ENCODE assay signal across 8 cellular contexts in the genomic region with DNA sequence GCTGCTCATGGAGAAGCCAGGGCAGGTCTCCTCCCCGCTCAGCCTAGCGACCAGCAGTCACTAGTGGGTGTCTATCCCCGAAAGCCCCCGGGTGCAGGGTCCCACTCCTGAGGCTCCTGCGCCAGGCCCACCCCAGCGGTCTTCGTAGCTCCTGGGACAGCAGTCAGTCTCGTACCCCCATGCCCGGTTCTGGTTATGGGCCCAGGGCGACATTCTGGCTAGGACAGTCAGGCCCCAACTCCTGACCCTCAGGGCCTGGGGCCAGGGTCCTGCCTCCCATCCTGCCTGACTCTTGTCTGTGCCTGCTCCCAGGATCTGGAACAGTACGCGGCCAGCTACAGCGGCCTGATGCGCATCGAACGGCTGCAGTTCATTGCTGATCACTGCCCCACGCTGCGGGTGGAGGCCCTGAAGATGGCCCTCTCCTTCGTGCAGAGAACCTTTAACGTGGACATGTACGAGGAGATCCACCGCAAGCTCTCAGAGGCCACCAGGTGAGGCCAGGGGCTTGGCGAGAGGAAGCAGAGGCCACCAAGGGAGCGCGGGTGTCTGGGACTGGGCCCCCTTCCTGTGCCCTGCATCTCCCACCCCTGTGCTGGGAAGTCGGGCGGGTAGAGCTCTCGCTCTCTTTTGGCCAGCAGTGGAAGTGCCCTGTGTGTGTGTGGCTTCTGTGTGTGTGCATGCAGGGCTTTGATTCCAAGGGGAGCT. TPM values are rescaled to one million over a fixed set of nuclear protein-coding genes. Genes with fewer than 3 reads are reported as not detected.
DNase-seq lines count a peak whose midpoint lies in the region; ATAC-seq and TF ChIP-seq lines count a peak whose summit lies in the region.
"Had no signal": no experiment of that assay in that cellular context is flagged by ENCODE, and none has a peak within 500 bp of the region (broad histone marks: within the 10 kb centered on the region; RNA-seq: fewer than 3 reads in every experiment).

No MANE protein-coding gene starts in this region.

- POLR2A ChIA-PET in CD8-positive, alpha-beta T cell (lab: Charles Lee): interaction anchor here (1.2 to 1.6 kb wide), 2 partner anchors 12 to 16 kb away, joined by 4 to 5 read pairs; a partner anchor contains a TSS
- POLR2A ChIA-PET in HEK293 (lab: Yijun Ruan, JAX): interaction anchor here (0.5 to 14.2 kb wide), 8 partner anchors 9 to 123 kb away, joined by 3 to 96 read pairs (median 4); a partner anchor contains a TSS

- ATAC-seq in CD8-positive, alpha-beta T cell: no peak
- ATAC-seq in foreskin keratinocyte: no peak

- no peak for TF ChIP-seq CTCF in CD8-positive, alpha-beta T cell (IDR thresholded peaks at IDR 0.05)
- TF ChIP-seq CTCF in HEK293 (tag by site-specific recombination; IDR thresholded peaks at IDR 0.05) (no peak), neural progenitor cell (IDR thresholded peaks at IDR 0.05) (no peak), foreskin keratinocyte (conservative IDR thresholded peaks at IDR 0.05) (no peak), Peyer's patch (IDR thresholded peaks at IDR 0.05) (no peak)

- no peak overlapping the region for H3K4me3 ChIP-seq in CD8-positive, alpha-beta T cell (ENCODE audit: low read depth, low read length)
- no peak overlapping the region for H3K4me3 ChIP-seq in HEK293 (ENCODE audit: low read depth, low read length)
- peak overlapping the region; percentile 91 for H3K4me3 ChIP-seq in adipocyte (ENCODE audit: low read length)
- H3K4me3 ChIP-seq in neural progenitor cell: no peak overlapping the region
- H3K4me3 ChIP-seq in Peyer's patch: no peak overlapping the region

- CTCF ChIA-PET in CD8-positive, alpha-beta T cell (lab: Charles Lee): interaction anchor here (0.6 kb wide), 1 partner anchor 214 kb away, joined by 3 read pairs; no protein-coding TSS in a partner anchor
- CTCF ChIA-PET in HEK293 (lab: Yijun Ruan, JAX): interaction anchor here (0.7 to 1.8 kb wide), 2 partner anchors 24 to 28 kb away, joined by 3 to 8 read pairs; no protein-coding TSS in a partner anchor

- H3K9ac ChIP-seq in adipocyte (ENCODE audit: low read length) (peak overlapping the region; percentile 94), neural progenitor cell (no peak overlapping the region)

- H3K9me3 Mint-ChIP-seq in CD8-positive, alpha-beta T cell: no peaks in the 10 kb centered on the region
- H3K9me3 Mint-ChIP-seq in neural progenitor cell: no peaks in the 10 kb centered on the region

- peak overlapping the region; percentile 81 for H3K4me3 Mint-ChIP-seq in CD8-positive, alpha-beta T cell
- peak overlapping the region; percentile 85 for H3K4me3 Mint-ChIP-seq in neural progenitor cell

- H3K27me3 Mint-ChIP-seq in CD8-positive, alpha-beta T cell (ENCODE audit: low read depth): no peaks in the 10 kb centered on the region
- H3K27me3 Mint-ChIP-seq in neural progenitor cell (ENCODE audit: insufficient read depth, low read depth): peaks cover 4% of the 10 kb centered on the region

- peaks cover 29% of the 10 kb centered on the region for H3K4me1 ChIP-seq in CD8-positive, alpha-beta T cell (ENCODE audit: insufficient read depth, low read length)
- H3K4me1 ChIP-seq in HEK293 (ENCODE audit: control insufficient read depth, insufficient read depth, low read length) (peaks cover 7% of the 10 kb centered on the region), adipocyte (ENCODE audit: control insufficient read depth, insufficient read depth, low read length) (peaks cover 18% of the 10 kb centered on the region), neural progenitor cell (peaks cover 7% of the 10 kb centered on the region), foreskin keratinocyte (no peaks in the 10 kb centered on the region), Peyer's patch (peaks cover 0 to 31% (median 23%) of the 10 kb centered on the region in 4 donors)

- H3K27ac Mint-ChIP-seq in CD8-positive, alpha-beta T cell: no peak overlapping the region
- H3K27ac Mint-ChIP-seq in neural progenitor cell: no peak overlapping the region

- intact Hi-C loops in CD8-positive, alpha-beta T cell (cut with DNase I, micrococcal nuclease): no loop called here

- peaks cover 14% of the 10 kb centered on the region for H3K79me2 ChIP-seq in neural progenitor cell (ENCODE audit: low read depth)

- no peaks in the 10 kb centered on the region for H3K9me3 ChIP-seq in CD8-positive, alpha-beta T cell (ENCODE audit: low read length)
- H3K9me3 ChIP-seq in HEK293 (ENCODE audit: control insufficient read depth, insufficient read depth, low read depth, low read length) (no peaks in the 10 kb centered on the region), adipocyte (ENCODE audit: control insufficient read depth, low read length) (no peaks in the 10 kb centered on the region), neural progenitor cell (ENCODE audit: low read depth) (no peaks in the 10 kb centered on the region), Peyer's patch (no peaks in the 10 kb centered on the region)

- peaks cover 19% of the 10 kb centered on the region for H3K36me3 ChIP-seq in CD8-positive, alpha-beta T cell (ENCODE audit: insufficient read depth, low read length)
- peaks cover 0 to 78% of the 10 kb centered on the region in 2 experiments; a peak in 2 of 3 replicates for H3K36me3 ChIP-seq in HEK293 (ENCODE audit: control insufficient read depth in 2 of 2, insufficient read depth in 1 of 2, low read length in 2 of 2)
- peaks cover 52% of the 10 kb centered on the region for H3K36me3 ChIP-seq in adipocyte (ENCODE audit: control insufficient read depth, insufficient read depth, low read length, severe bottlenecking)
- H3K36me3 ChIP-seq in neural progenitor cell: no peaks in the 10 kb centered on the region
- peaks cover 0 to 70% (median 0%) of the 10 kb centered on the region in 3 donors for H3K36me3 ChIP-seq in Peyer's patch

- DNase-seq in CD8-positive, alpha-beta T cell: peak in 1 of 7 experiments; percentile 13
- DNase-seq in adipocyte (ENCODE audit: low read depth): no peak
- no peak for DNase-seq in neural progenitor cell (ENCODE audit: low spot score)
- DNase-seq in germinal center (ENCODE audit: low spot score): no peak
- DNase-seq in foreskin keratinocyte: no peak
- no peak for DNase-seq in Peyer's patch
- DNase-seq: amygdala had no signal

- peaks cover 3% of the 10 kb centered on the region for H3F3A ChIP-seq in neural progenitor cell (ENCODE audit: low read depth)

- no peak overlapping the region for H2AFZ ChIP-seq in neural progenitor cell (replicated peaks)

- H3K4me2 ChIP-seq in neural progenitor cell: no peak overlapping the region

- H4K20me1 ChIP-seq in neural progenitor cell (ENCODE audit: low read depth): peaks cover 18% of the 10 kb centered on the region

- no peaks in the 10 kb centered on the region for H3K27me3 ChIP-seq in CD8-positive, alpha-beta T cell (ENCODE audit: insufficient read depth, low read length)
- H3K27me3 ChIP-seq in adipocyte (replicated peaks; ENCODE audit: control insufficient read depth, insufficient read depth, low read length): no peaks in the 10 kb centered on the region
- no peaks in the 10 kb centered on the region for H3K27me3 ChIP-seq in neural progenitor cell
- H3K27me3 ChIP-seq in foreskin keratinocyte: no peaks in the 10 kb centered on the region
- no peaks in the 10 kb centered on the region for H3K27me3 ChIP-seq in Peyer's patch

- no peak for TF ChIP-seq POLR2A in Peyer's patch (IDR thresholded peaks at IDR 0.05)

- peaks cover 35% of the 10 kb centered on the region for H3K36me3 Mint-ChIP-seq in CD8-positive, alpha-beta T cell
- H3K36me3 Mint-ChIP-seq in neural progenitor cell: no peaks in the 10 kb centered on the region

- no peak overlapping the region for H3K27ac ChIP-seq in CD8-positive, alpha-beta T cell (ENCODE audit: low read depth, low read length)
- H3K27ac ChIP-seq in HEK293 (ENCODE audit: extremely low read depth, low read depth, low read length): peak overlapping the region; percentile 36; the same call in 1 of the 2 replicates
- no peak overlapping the region for H3K27ac ChIP-seq in neural progenitor cell
- no peak overlapping the region for H3K27ac ChIP-seq in foreskin keratinocyte
- no peak overlapping the region for H3K27ac ChIP-seq in Peyer's patch

- H3K4me1 Mint-ChIP-seq in CD8-positive, alpha-beta T cell (ENCODE audit: low read depth): peaks cover 18% of the 10 kb centered on the region
- H3K4me1 Mint-ChIP-seq in neural progenitor cell: peaks cover 4% of the 10 kb centered on the region

TF ChIP-seq in HEK293, 187 proteins besides CTCF, POLR2A, EP300 and RAD21 (continues in another document):
- TF ChIP-seq ZNF211 (tag by site-specific recombination; IDR thresholded peaks at IDR 0.05; ENCODE audit: low read depth) (no peak), ZNF335 (tag by site-specific recombination; conservative IDR thresholded peaks at IDR 0.05) (no peak), GLIS2 (tag by site-specific recombination; IDR thresholded peaks at IDR 0.05) (peak; percentile 15; the same call in 1 of the 2 replicates), ZNF223 (tag by site-specific recombination; IDR thresholded peaks at IDR 0.05) (peak; percentile 95), KLF8 (tag by site-specific recombination; IDR thresholded peaks at IDR 0.05) (no peak)

RNA-seq across cellular contexts. Expression of a gene that starts 2.0 kb away (rescaled TPM):
- total RNA-seq in CD8-positive, alpha-beta T cell: 10 to 100 TPM; 72.0 to 72.8 TPM
- total RNA-seq in neural progenitor cell (ENCODE audit: low replicate concordance) (86.6 and 174 TPM in 2 replicates), foreskin keratinocyte (113 and 115 TPM in 2 replicates), Peyer's patch (100 to 1,000 TPM in 1 of 4 donors, 10 to 100 TPM in 3; 69.2 to 138 (median 88.5) TPM)
- 118 and 121 TPM in 2 replicates for polyA plus RNA-seq in foreskin keratinocyte

RNA-seq across cellular contexts. Expression of a gene that starts 2.1 kb away (rescaled TPM):
- 10 to 100 TPM; 26.2 to 27.2 TPM for total RNA-seq in CD8-positive, alpha-beta T cell
- total RNA-seq in neural progenitor cell (ENCODE audit: low replicate concordance) (13.6 and 41.0 TPM in 2 replicates), foreskin keratinocyte (25.0 and 25.9 TPM in 2 replicates), Peyer's patch (10 to 100 TPM; 42.9 to 65.7 (median 50.2) TPM)
- polyA plus RNA-seq in foreskin keratinocyte: 32.1 and 38.1 TPM in 2 replicates

RNA-seq across cellular contexts. Expression of a gene that starts 11.9 kb away (rescaled TPM):
- 100 to 1,000 TPM; 159 to 174 TPM for total RNA-seq in CD8-positive, alpha-beta T cell
- total RNA-seq in neural progenitor cell (ENCODE audit: low replicate concordance): 54.5 and 76.6 TPM in 2 replicates
- 77.9 and 88.0 TPM in 2 replicates for total RNA-seq in foreskin keratinocyte
- 118 and 136 TPM in 2 replicates for polyA plus RNA-seq in foreskin keratinocyte
- total RNA-seq in Peyer's patch: 100 to 1,000 TPM in 3 of 4 donors, 10 to 100 TPM in 1; 73.6 to 207 (median 122) TPM

RNA-seq across cellular contexts. Expression of a gene that starts 16.2 kb away (rescaled TPM):
- total RNA-seq in CD8-positive, alpha-beta T cell: 10 to 100 TPM; 71.7 to 77.7 TPM
- total RNA-seq in neural progenitor cell (ENCODE audit: low replicate concordance): 36.5 and 64.9 TPM in 2 replicates
- total RNA-seq in foreskin keratinocyte: 59.6 and 69.0 TPM in 2 replicates
- 97.4 and 98.0 TPM in 2 replicates for polyA plus RNA-seq in foreskin keratinocyte
- total RNA-seq in Peyer's patch: 100 to 1,000 TPM in 2 of 4 donors, 10 to 100 TPM in 2; 68.5 to 104 (median 86.8) TPM

RNA-seq across cellular contexts. Expression of a gene that starts 22.2 kb away (rescaled TPM):
- 1 to 10 TPM; 2.1 to 3.5 TPM for total RNA-seq in CD8-positive, alpha-beta T cell
- 31.6 and 81.2 TPM in 2 replicates for total RNA-seq in neural progenitor cell (ENCODE audit: low replicate concordance)
- total RNA-seq in foreskin keratinocyte: 27.5 and 30.2 TPM in 2 replicates
- 43.9 and 46.1 TPM in 2 replicates for polyA plus RNA-seq in foreskin keratinocyte
- total RNA-seq in Peyer's patch: 10 to 100 TPM in 2 of 4 donors, 1 to 10 TPM in 2; 4.6 to 20.6 (median 9.8) TPM
